In genomic region chr7:143345428-143345900, GRCh38 we compare ENCODE assay signal across 9 cellular contexts. TPM values are rescaled to one million over a fixed set of nuclear protein-coding genes. Genes with fewer than 3 reads are reported as not detected.
DNase-seq lines count a peak whose midpoint lies in the region; ATAC-seq, FAIRE-seq and TF ChIP-seq lines count a peak whose summit lies in the region.
"Had no signal": no experiment of that assay in that cellular context is flagged by ENCODE, and none has a peak within 500 bp of the region (broad histone marks: within the 10 kb centered on the region; RNA-seq: fewer than 3 reads in every experiment).

No MANE protein-coding gene starts in this region.

- no peaks in the 10 kb centered on the region for H4K20me1 ChIP-seq in HepG2 (ENCODE audit: insufficient read depth, low read length)

- peak; percentile 68 for DNase-seq in GM13976 (ENCODE audit: low spot score)
- peak; percentile 87 for DNase-seq in WERI-Rb-1
- peak; percentile 50 for DNase-seq in bronchial epithelial cell (ENCODE audit: low read depth)
- no peak for DNase-seq in HepG2 (ENCODE audit: low spot score)
- peak; percentile 42 for DNase-seq in stimulated activated CD8-positive, alpha-beta memory T cell treated with anti-CD3 and anti-CD28 coated beads, Interleukin-12 subunit alpha, Interleukin-12 subunit beta, amount 100 ng/mL, for 4 hours (ENCODE audit: low read depth)
- no peak for DNase-seq in NK-92 treated with Interleukin-12 subunit alpha and Interleukin-12 subunit beta, amount 100 ng/mL, for 24 hours (lab: John Stamatoyannopoulos, UW)

- 68% methylated on average over 29 of the region's 35 CpGs for WGBS in HepG2 (ENCODE audit: low lambda C conversion rate)

- H3K4me2 ChIP-seq in HepG2 (ENCODE audit: low read depth, low read length), result no peak overlapping the region

- TF ChIP-seq RAD21 in HepG2 (CRISPR knock-in tag; IDR thresholded peaks at IDR 0.05), result no peak

- POLR2A ChIA-PET in HepG2 (lab: Yijun Ruan, JAX), result no interaction called here

- no peaks in the 10 kb centered on the region for H3K4me1 ChIP-seq in HepG2 (ENCODE audit: insufficient read depth, low read length)

- TF ChIP-seq CTCF in GM13976 (IDR thresholded peaks at IDR 0.05; ENCODE audit: borderline replicate concordance, control extremely low read depth, extremely low read depth, insufficient read depth, missing control alignments), result peak; percentile 46
- peak; percentile 89 for TF ChIP-seq CTCF in WERI-Rb-1 (IDR thresholded peaks at IDR 0.05; ENCODE audit: low read depth, low read length)
- peak; percentile 90 for TF ChIP-seq CTCF in bronchial epithelial cell (IDR thresholded peaks at IDR 0.05; ENCODE audit: insufficient read depth, low read length, severe bottlenecking)
- peak; percentile 64 for TF ChIP-seq CTCF in HepG2 (CRISPR knock-in tag; IDR thresholded peaks at IDR 0.05)

- intact Hi-C loops in HepG2 (cut with micrococcal nuclease; ENCODE audit: unreplicated experiment), result no loop called here

- no peak for TF ChIP-seq POLR2A in HepG2 (IDR thresholded peaks at IDR 0.05; ENCODE audit: insufficient read depth in 1 of 2, low read depth in 2 of 2, low read length in 2 of 2)

- H3K79me2 ChIP-seq in HepG2 (ENCODE audit: insufficient read depth, low read length), result no peaks in the 10 kb centered on the region

- H3K27ac ChIP-seq in WERI-Rb-1, result no peak overlapping the region
- H3K27ac ChIP-seq in HepG2 (ENCODE audit: extremely low read length, insufficient read depth, low read length), result no peak overlapping the region
- H3K27ac ChIP-seq: SK-N-MC had no signal

- in situ Hi-C loops in GM13976 (cut with MboI; ENCODE audit: low sequenced_read_pairs, unreplicated experiment) (no loop called here), HepG2 (cut with HindIII; ENCODE audit: extremely low pct_ligation_motif_present, low pct_unique_long_range_greater_than_20kb) (no loop called here)

- ATAC-seq in HG03097 (IDR thresholded peaks at IDR 0.05; ENCODE audit: low FRiP score, unreplicated experiment), result peak; percentile 82
- peak; percentile 98 for ATAC-seq in HepG2
- ATAC-seq in GM19023 (IDR thresholded peaks at IDR 0.05; ENCODE audit: unreplicated experiment), result no peak

- H3K4me3 ChIP-seq in WERI-Rb-1 (ENCODE audit: low read depth, low read length), result peak overlapping the region; percentile 44
- H3K4me3 ChIP-seq in bronchial epithelial cell (ENCODE audit: low read depth, low read length), result peak overlapping the region; percentile 20
- no peak overlapping the region; a peak in 1 of 6 replicates for H3K4me3 ChIP-seq in HepG2 (replicated peaks in 1 of 3; ENCODE audit: insufficient read depth in 1 of 3, low read depth in 2 of 3, low read length in 3 of 3)
- H3K4me3 ChIP-seq: SK-N-MC had no signal

- H3K27me3 ChIP-seq in WERI-Rb-1 (ENCODE audit: insufficient read depth, low read depth, severe bottlenecking) (no peaks in the 10 kb centered on the region), bronchial epithelial cell (ENCODE audit: control insufficient read depth, insufficient read depth, low read length) (peaks cover 2% of the 10 kb centered on the region), HepG2 (ENCODE audit: control insufficient read depth in 1 of 2, insufficient read depth in 2 of 2, low read length in 2 of 2) (peaks cover 0 to 4% of the 10 kb centered on the region in 2 experiments; a peak in 1 of 5 replicates)

- no peak for FAIRE-seq in bronchial epithelial cell (lab: Jason Lieb, UNC)
- FAIRE-seq in HepG2 (lab: Jason Lieb, UNC), result no peak

- CTCF ChIA-PET in HepG2 (lab: Yijun Ruan, JAX; ENCODE audit: low intra/inter-chr PET ratio, low total read pairs), result no interaction called here

- H3K9me3 ChIP-seq in WERI-Rb-1 (ENCODE audit: severe bottlenecking), result no peaks in the 10 kb centered on the region
- H3K9me3 ChIP-seq in HepG2 (ENCODE audit: low read length), result no peaks in the 10 kb centered on the region

- no TSS peak for BruUV-seq in HepG2 (replicated peaks; lab: Mats Ljungman, UMichigan)

- TF ChIP-seq EP300 in HepG2 (IDR thresholded peaks at IDR 0.05; ENCODE audit: low read depth in 2 of 2, low read length in 2 of 2), result no peak
- TF ChIP-seq EP300 in HepG2 (CRISPR knock-in tag; IDR thresholded peaks at IDR 0.05; ENCODE audit: borderline replicate concordance), result no peak

- H3K9ac ChIP-seq in HepG2 (ENCODE audit: insufficient read depth, low read depth, low read length), result no peak overlapping the region

- H2AFZ ChIP-seq in HepG2 (ENCODE audit: low read length), result no peak overlapping the region

- no peaks in the 10 kb centered on the region for H3K36me3 ChIP-seq in WERI-Rb-1
- no peaks in the 10 kb centered on the region for H3K36me3 ChIP-seq in bronchial epithelial cell (ENCODE audit: control insufficient read depth, insufficient read depth, low read length)
- no peaks in the 10 kb centered on the region for H3K36me3 ChIP-seq in HepG2 (replicated peaks in 1 of 2; ENCODE audit: control insufficient read depth in 1 of 2, insufficient read depth in 2 of 2, low read length in 2 of 2)

RNA-seq across cellular contexts. Expression of gene FAM131B, which starts 17.0 kb away (rescaled TPM):
- 0.26 and 0.53 TPM in 2 replicates for total RNA-seq in bronchial epithelial cell
- total RNA-seq in HepG2 (2016; rRNA removed; fragmentation: Illumina TruSeq; extraction: Trizol), result 0.07 TPM in 1 of 2 replicates, not detected in the other
- not detected in 2 replicates for total RNA-seq in HepG2 (2016; cell fraction: cytosol; rRNA removed; fragmentation: Illumina TruSeq; extraction: Trizol; ENCODE audit: low read depth)
- total RNA-seq in HepG2 (2016; cell fraction: insoluble cytoplasmic fraction; rRNA removed; fragmentation: Illumina TruSeq; extraction: Trizol), result 0.15 TPM in 1 of 2 replicates, not detected in the other
- not detected in 2 replicates for total RNA-seq in HepG2 (2016; cell fraction: membrane; rRNA removed; fragmentation: Illumina TruSeq; extraction: Trizol)
- not detected in 2 replicates for total RNA-seq in HepG2 (2016; cell fraction: nucleus; rRNA removed; fragmentation: Illumina TruSeq; extraction: Trizol)
- polyA plus RNA-seq in HepG2 (2011; rRNA removed), result not detected in 2 replicates
- not detected in 2 replicates for polyA plus RNA-seq in HepG2 (2011; cell fraction: cytosol; rRNA removed)
- polyA plus RNA-seq in HepG2 (2011; cell fraction: nucleus; rRNA removed), result not detected in 2 replicates
- polyA plus RNA-seq in HepG2 (2012), result not detected in 2 replicates
- not detected in 2 replicates for polyA plus RNA-seq in HepG2 (2016; cell fraction: cytosol; fragmentation: Illumina TruSeq; extraction: Trizol; ENCODE audit: low read depth)
- not detected in 2 replicates for polyA plus RNA-seq in HepG2 (2016; cell fraction: insoluble cytoplasmic fraction; fragmentation: Illumina TruSeq; extraction: Trizol; ENCODE audit: low read depth)
- polyA plus RNA-seq in HepG2 (2016; cell fraction: membrane; fragmentation: Illumina TruSeq; extraction: Trizol; ENCODE audit: low read depth), result not detected in 2 replicates
- polyA plus RNA-seq in HepG2 (2016; cell fraction: nucleus; fragmentation: Illumina TruSeq; extraction: Trizol; ENCODE audit: insufficient read depth, low read depth), result not detected in 2 replicates
- 0.54 TPM in 1 of 2 replicates, not detected in the other for polyA minus RNA-seq in HepG2 (2011; rRNA and poly(A)+ RNA removed; ENCODE audit: low replicate concordance)
- not detected in 2 replicates for polyA minus RNA-seq in HepG2 (2011; cell fraction: cytosol; rRNA and poly(A)+ RNA removed)
- not detected in 2 replicates for polyA minus RNA-seq in HepG2 (2011; cell fraction: nucleus; rRNA and poly(A)+ RNA removed)

RNA-seq across cellular contexts. Expression of gene CLCN1, which starts 29.6 kb away (rescaled TPM):
- total RNA-seq in bronchial epithelial cell (under 0.01 and 0.13 TPM in 2 replicates), HepG2 (2016; rRNA removed; fragmentation: Illumina TruSeq; extraction: Trizol) (not detected in 2 replicates)
- total RNA-seq in HepG2 (2016; cell fraction: cytosol; rRNA removed; fragmentation: Illumina TruSeq; extraction: Trizol; ENCODE audit: low read depth), result not detected in 2 replicates
- not detected in 2 replicates for total RNA-seq in HepG2 (2016; cell fraction: insoluble cytoplasmic fraction; rRNA removed; fragmentation: Illumina TruSeq; extraction: Trizol)
- not detected in 2 replicates for total RNA-seq in HepG2 (2016; cell fraction: membrane; rRNA removed; fragmentation: Illumina TruSeq; extraction: Trizol)
- total RNA-seq in HepG2 (2016; cell fraction: nucleus; rRNA removed; fragmentation: Illumina TruSeq; extraction: Trizol), result not detected in 2 replicates
- polyA plus RNA-seq in HepG2 (2011; rRNA removed), result 0.01 TPM in 1 of 2 replicates, not detected in the other
- polyA plus RNA-seq in HepG2 (2011; cell fraction: cytosol; rRNA removed), result not detected in 2 replicates
- not detected in 2 replicates for polyA plus RNA-seq in HepG2 (2011; cell fraction: nucleus; rRNA removed)
- not detected in 2 replicates for polyA plus RNA-seq in HepG2 (2012)
- not detected in 2 replicates for polyA plus RNA-seq in HepG2 (2016; cell fraction: cytosol; fragmentation: Illumina TruSeq; extraction: Trizol; ENCODE audit: low read depth)
- not detected in 2 replicates for polyA plus RNA-seq in HepG2 (2016; cell fraction: insoluble cytoplasmic fraction; fragmentation: Illumina TruSeq; extraction: Trizol; ENCODE audit: low read depth)
- polyA plus RNA-seq in HepG2 (2016; cell fraction: membrane; fragmentation: Illumina TruSeq; extraction: Trizol; ENCODE audit: low read depth), result not detected in 2 replicates
- polyA plus RNA-seq in HepG2 (2016; cell fraction: nucleus; fragmentation: Illumina TruSeq; extraction: Trizol; ENCODE audit: insufficient read depth, low read depth), result not detected in 2 replicates
- polyA minus RNA-seq in HepG2 (2011; rRNA and poly(A)+ RNA removed; ENCODE audit: low replicate concordance), result 0.07 TPM in 1 of 2 replicates, not detected in the other
- not detected in 2 replicates for polyA minus RNA-seq in HepG2 (2011; cell fraction: cytosol; rRNA and poly(A)+ RNA removed)
- polyA minus RNA-seq in HepG2 (2011; cell fraction: nucleus; rRNA and poly(A)+ RNA removed), result not detected in 2 replicates

RNA-seq across cellular contexts. Expression of gene ZYX, which starts 35.7 kb away (rescaled TPM):
- total RNA-seq in bronchial epithelial cell, result 9.2 and 10.6 TPM in 2 replicates
- total RNA-seq in HepG2 (2016; rRNA removed; fragmentation: Illumina TruSeq; extraction: Trizol), result 13.1 and 13.7 TPM in 2 replicates
- 4.5 and 5.0 TPM in 2 replicates for total RNA-seq in HepG2 (2016; cell fraction: cytosol; rRNA removed; fragmentation: Illumina TruSeq; extraction: Trizol; ENCODE audit: low read depth)
- 13.1 and 14.8 TPM in 2 replicates for total RNA-seq in HepG2 (2016; cell fraction: insoluble cytoplasmic fraction; rRNA removed; fragmentation: Illumina TruSeq; extraction: Trizol)
- total RNA-seq in HepG2 (2016; cell fraction: membrane; rRNA removed; fragmentation: Illumina TruSeq; extraction: Trizol), result 14.4 and 16.8 TPM in 2 replicates
- total RNA-seq in HepG2 (2016; cell fraction: nucleus; rRNA removed; fragmentation: Illumina TruSeq; extraction: Trizol), result 17.7 and 17.8 TPM in 2 replicates
- polyA plus RNA-seq in HepG2 (2011; rRNA removed), result 9.9 and 10.5 TPM in 2 replicates
- polyA plus RNA-seq in HepG2 (2011; cell fraction: cytosol; rRNA removed), result 5.3 and 6.8 TPM in 2 replicates
- polyA plus RNA-seq in HepG2 (2011; cell fraction: nucleus; rRNA removed), result 39.4 and 48.1 TPM in 2 replicates
- 28.9 and 45.1 TPM in 2 replicates for polyA plus RNA-seq in HepG2 (2012)
- 21.1 and 21.6 TPM in 2 replicates for polyA plus RNA-seq in HepG2 (2016; cell fraction: cytosol; fragmentation: Illumina TruSeq; extraction: Trizol; ENCODE audit: low read depth)
- 42.5 and 68.7 TPM in 2 replicates for polyA plus RNA-seq in HepG2 (2016; cell fraction: insoluble cytoplasmic fraction; fragmentation: Illumina TruSeq; extraction: Trizol; ENCODE audit: low read depth)
- 38.4 and 41.1 TPM in 2 replicates for polyA plus RNA-seq in HepG2 (2016; cell fraction: membrane; fragmentation: Illumina TruSeq; extraction: Trizol; ENCODE audit: low read depth)
- polyA plus RNA-seq in HepG2 (2016; cell fraction: nucleus; fragmentation: Illumina TruSeq; extraction: Trizol; ENCODE audit: insufficient read depth, low read depth), result 65.4 and 70.0 TPM in 2 replicates
- polyA minus RNA-seq in HepG2 (2011; rRNA and poly(A)+ RNA removed; ENCODE audit: low replicate concordance), result 21.6 and 35.6 TPM in 2 replicates
- 17.9 and 21.7 TPM in 2 replicates for polyA minus RNA-seq in HepG2 (2011; cell fraction: cytosol; rRNA and poly(A)+ RNA removed)
- 22.5 and 32.2 TPM in 2 replicates for polyA minus RNA-seq in HepG2 (2011; cell fraction: nucleus; rRNA and poly(A)+ RNA removed)

RNA-seq across cellular contexts. Expression of gene CASP2, which starts 57.3 kb away (rescaled TPM):
- total RNA-seq in bronchial epithelial cell (6.8 and 9.6 TPM in 2 replicates), HepG2 (2016; rRNA removed; fragmentation: Illumina TruSeq; extraction: Trizol) (13.7 and 21.2 TPM in 2 replicates)
- total RNA-seq in HepG2 (2016; cell fraction: cytosol; rRNA removed; fragmentation: Illumina TruSeq; extraction: Trizol; ENCODE audit: low read depth), result 2.6 and 5.7 TPM in 2 replicates
- total RNA-seq in HepG2 (2016; cell fraction: insoluble cytoplasmic fraction; rRNA removed; fragmentation: Illumina TruSeq; extraction: Trizol), result 13.6 and 24.5 TPM in 2 replicates
- total RNA-seq in HepG2 (2016; cell fraction: membrane; rRNA removed; fragmentation: Illumina TruSeq; extraction: Trizol), result 6.8 and 7.8 TPM in 2 replicates
- total RNA-seq in HepG2 (2016; cell fraction: nucleus; rRNA removed; fragmentation: Illumina TruSeq; extraction: Trizol), result 18.2 and 18.9 TPM in 2 replicates
- 9.0 and 10.2 TPM in 2 replicates for polyA plus RNA-seq in HepG2 (2011; rRNA removed)
- polyA plus RNA-seq in HepG2 (2011; cell fraction: cytosol; rRNA removed), result 5.0 and 6.7 TPM in 2 replicates
- polyA plus RNA-seq in HepG2 (2011; cell fraction: nucleus; rRNA removed), result 17.0 and 18.3 TPM in 2 replicates
- 6.2 and 7.5 TPM in 2 replicates for polyA plus RNA-seq in HepG2 (2012)
- polyA plus RNA-seq in HepG2 (2016; cell fraction: cytosol; fragmentation: Illumina TruSeq; extraction: Trizol; ENCODE audit: low read depth), result 1.1 and 1.3 TPM in 2 replicates
- 15.7 and 18.6 TPM in 2 replicates for polyA plus RNA-seq in HepG2 (2016; cell fraction: insoluble cytoplasmic fraction; fragmentation: Illumina TruSeq; extraction: Trizol; ENCODE audit: low read depth)
- 4.5 and 4.8 TPM in 2 replicates for polyA plus RNA-seq in HepG2 (2016; cell fraction: membrane; fragmentation: Illumina TruSeq; extraction: Trizol; ENCODE audit: low read depth)
- polyA plus RNA-seq in HepG2 (2016; cell fraction: nucleus; fragmentation: Illumina TruSeq; extraction: Trizol; ENCODE audit: insufficient read depth, low read depth), result 28.4 and 33.3 TPM in 2 replicates
- 40.0 and 127 TPM in 2 replicates for polyA minus RNA-seq in HepG2 (2011; rRNA and poly(A)+ RNA removed; ENCODE audit: low replicate concordance)
- 9.3 and 18.6 TPM in 2 replicates for polyA minus RNA-seq in HepG2 (2011; cell fraction: cytosol; rRNA and poly(A)+ RNA removed)
- polyA minus RNA-seq in HepG2 (2011; cell fraction: nucleus; rRNA and poly(A)+ RNA removed), result 23.6 and 23.9 TPM in 2 replicates

Comparison
In these comparisons a context has a peak if more than half of its experiments do, and no peak if none do; other contexts are left out.
1. DNase-seq: peak in GM13976 (single experiment), WERI-Rb-1 (single experiment), bronchial epithelial cell (single experiment) and stimulated activated CD8-positive, alpha-beta memory T cell treated with anti-CD3 and anti-CD28 coated beads, Interleukin-12 subunit alpha, Interleukin-12 subunit beta, amount 100 ng/mL, for 4 hours (single experiment); none in HepG2 (single experiment) and NK-92 treated with Interleukin-12 subunit alpha and Interleukin-12 subunit beta, amount 100 ng/mL, for 24 hours (single experiment).
2. H3K4me3 ChIP-seq: peak in WERI-Rb-1 (single experiment) and bronchial epithelial cell (single experiment); none in HepG2 (0 of 3).
3. Peak in every context shown above with its lines, with median percentiles within 50 percentile points of each other: CTCF ChIP-seq.